Comparison of ENCODE assay signal across 24 cellular contexts in the genomic region with DNA sequence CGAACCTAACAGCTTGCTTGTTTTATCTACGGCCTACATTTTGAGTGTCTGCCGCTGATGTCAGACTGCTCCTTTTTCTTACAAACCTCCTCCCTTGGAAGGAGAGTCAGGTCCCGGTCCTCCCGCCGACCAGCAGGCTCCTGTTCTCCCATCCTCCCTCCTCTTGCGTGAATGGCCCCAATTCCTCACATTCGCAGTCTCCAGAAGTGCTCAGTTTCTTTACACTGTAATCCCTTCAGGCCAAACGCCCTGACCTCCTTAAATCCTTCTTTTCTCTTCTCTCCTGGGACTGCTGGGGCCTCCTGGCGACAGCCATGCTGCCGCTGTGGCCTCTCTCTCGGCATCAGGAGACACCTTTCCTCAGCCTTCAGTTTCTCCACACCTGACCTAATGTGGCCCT.
DNase-seq lines count a peak whose midpoint lies in the region; ATAC-seq and TF ChIP-seq lines count a peak whose summit lies in the region.
"Had no signal": no experiment of that assay in that cellular context is flagged by ENCODE, and none has a peak within 500 bp of the region (broad histone marks: within the 10 kb centered on the region; RNA-seq: fewer than 3 reads in every experiment).

No MANE protein-coding gene starts in this region.

- peaks cover 68% of the 10 kb centered on the region for H3K36me3 Mint-ChIP-seq in dendritic cell treated with granulocyte-macrophage colony-stimulating factor and Interleukin-4, amounts not matched to agents 40 ng/mL and 50 ng/mL, for 4 days (ENCODE audit: low read depth)
- H3K36me3 Mint-ChIP-seq in neural crest cell (ENCODE audit: low read depth): no peaks in the 10 kb centered on the region
- H3K36me3 Mint-ChIP-seq: CD8-positive, alpha-beta memory T cell had no signal

- peaks cover 52% of the 10 kb centered on the region for H3K27me3 Mint-ChIP-seq in dendritic cell treated with granulocyte-macrophage colony-stimulating factor and Interleukin-4, amounts not matched to agents 40 ng/mL and 50 ng/mL, for 4 days
- no peaks in the 10 kb centered on the region for H3K27me3 Mint-ChIP-seq in neural crest cell (ENCODE audit: low read depth)

- H3K9me3 Mint-ChIP-seq in dendritic cell treated with granulocyte-macrophage colony-stimulating factor and Interleukin-4, amounts not matched to agents 40 ng/mL and 50 ng/mL, for 4 days: no peaks in the 10 kb centered on the region
- H3K9me3 Mint-ChIP-seq in neural crest cell: peaks cover 4% of the 10 kb centered on the region
- H3K9me3 Mint-ChIP-seq: H9 had no signal

- H3K4me1 ChIP-seq in tibial artery: peaks cover 0 to 45% (median 23%) of the 10 kb centered on the region in 4 donors
- H3K4me1 ChIP-seq: SJCRH30 had no signal

- peak overlapping the region; percentile 34 for H3K27ac Mint-ChIP-seq in dendritic cell treated with granulocyte-macrophage colony-stimulating factor and Interleukin-4, amounts not matched to agents 40 ng/mL and 50 ng/mL, for 4 days
- H3K27ac Mint-ChIP-seq in neural crest cell (ENCODE audit: unreplicated experiment): peak overlapping the region; percentile 69
- H3K27ac Mint-ChIP-seq: CD8-positive, alpha-beta memory T cell had no signal

- no peak overlapping the region for H3K4me3 ChIP-seq in tibial artery
- H3K4me3 ChIP-seq: GM23248, K562, SJCRH30 had no signal

- H3K9me3 ChIP-seq in tibial artery: no peaks in the 10 kb centered on the region

- intact Hi-C loops in dendritic cell treated with granulocyte-macrophage colony-stimulating factor and Interleukin-4, amounts not matched to agents 40 ng/mL and 50 ng/mL, for 4 days (cut with micrococcal nuclease): no loop called here
- intact Hi-C loops in tibial artery (cut with DNase I; ENCODE audit: low total_unique reads): no loop called here

- H3K4me3 Mint-ChIP-seq in dendritic cell treated with granulocyte-macrophage colony-stimulating factor and Interleukin-4, amounts not matched to agents 40 ng/mL and 50 ng/mL, for 4 days: no peak overlapping the region
- H3K4me3 Mint-ChIP-seq in neural crest cell: no peak overlapping the region
- H3K4me3 Mint-ChIP-seq: CD8-positive, alpha-beta memory T cell; H9 had no signal

- no peak for TF ChIP-seq CTCF in neural crest cell (conservative IDR thresholded peaks at IDR 0.05)
- TF ChIP-seq CTCF in tibial artery (IDR thresholded peaks at IDR 0.05): no peak

- peak overlapping the region; percentile 27 to 32 for H3K27ac ChIP-seq in tibial artery
- H3K27ac ChIP-seq: GM23248, SJCRH30 had no signal

- DNase-seq in NCI-H82 treated with DMSO at 0.1 percent for 48 hours (lab: John Stamatoyannopoulos, UW; ENCODE audit: unreplicated experiment): peak; percentile 18
- DNase-seq in neural crest cell (ENCODE audit: low read depth, low spot score): no peak
- DNase-seq in tibial artery: no peak
- DNase-seq in GOT3 (lab: John Stamatoyannopoulos, UW): no peak
- DNase-seq in DMS114 treated with DMSO at 0.1 percent for 48 hours (lab: John Stamatoyannopoulos, UW; ENCODE audit: unreplicated experiment): no peak
- DNase-seq: CD8-positive, alpha-beta memory T cell; DMS 273 treated with DMSO at 0.1 percent for 48 hours; DMS79 treated with DMSO at 0.1 percent for 48 hours; GM23248; H9; Kasumi-1; NCI-H1092 treated with DMSO at 0.1 percent for 48 hours; NCI-H1436; NCI-H187 treated with DMSO at 0.1 percent for 48 hours; NCI-H2171 treated with DMSO at 0.1 percent for 48 hours; NCI-H345; NCI-H510A treated with DMSO at 0.1 percent for 48 hours; PC-3; SJCRH30 had no signal

- ATAC-seq in HG02938 (IDR thresholded peaks at IDR 0.05; ENCODE audit: unreplicated experiment) (no peak), GM19328 (IDR thresholded peaks at IDR 0.05; ENCODE audit: unreplicated experiment) (no peak)
- ATAC-seq: K562, PC-3, SK-N-SH treated with all-trans-retinoic acid at 6 μM for 48 hours had no signal

- H3K36me3 ChIP-seq in tibial artery: no peaks in the 10 kb centered on the region
- H3K36me3 ChIP-seq: SJCRH30 had no signal

- peaks cover 35% of the 10 kb centered on the region for H3K4me1 Mint-ChIP-seq in dendritic cell treated with granulocyte-macrophage colony-stimulating factor and Interleukin-4, amounts not matched to agents 40 ng/mL and 50 ng/mL, for 4 days (ENCODE audit: low read depth)
- peaks cover 5% of the 10 kb centered on the region for H3K4me1 Mint-ChIP-seq in neural crest cell
- H3K4me1 Mint-ChIP-seq: CD8-positive, alpha-beta memory T cell had no signal

- no peaks in the 10 kb centered on the region for H3K27me3 ChIP-seq in tibial artery
- H3K27me3 ChIP-seq: SJCRH30 had no signal
